In the genomic region with DNA sequence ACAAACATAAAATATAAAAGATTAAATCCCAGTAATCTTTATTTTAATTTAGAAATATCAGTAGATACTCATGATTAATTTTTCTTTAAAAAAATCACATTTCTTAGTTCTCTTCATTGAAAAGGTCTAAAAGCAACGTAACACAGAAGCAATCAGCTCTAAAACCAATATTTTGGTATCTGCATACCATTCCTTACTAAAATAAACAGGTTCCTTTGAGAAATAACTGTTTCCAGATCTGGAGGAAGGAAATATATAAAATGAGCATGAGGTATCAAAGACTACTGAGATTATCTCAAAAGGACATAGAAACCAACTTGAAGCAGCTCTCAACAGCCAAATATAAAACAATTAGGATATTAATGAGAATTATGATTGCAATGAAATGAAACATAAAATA, we compare ENCODE assay signal across 6 cellular contexts.
"Had no signal": no experiment of that assay in that cellular context is flagged by ENCODE, and none has a peak within 500 bp of the region (broad histone marks: within the 10 kb centered on the region; RNA-seq: fewer than 3 reads in every experiment).

No MANE protein-coding gene starts in this region.

- H3K4me2 ChIP-seq: KMS-11 had no signal

- DNase-seq: KBM-7, KG1 had no signal

- H3K27ac ChIP-seq: HL-60, KMS-11 had no signal

- H3K4me3 ChIP-seq: K562 had no signal

- ATAC-seq: HepG2, K562 had no signal

- H3K9ac ChIP-seq: KMS-11 had no signal
